Comparison of ENCODE assay signal across 9 cellular contexts in genomic region chr17:54466875-54467274, GRCh38.
"Had no signal": no experiment of that assay in that cellular context is flagged by ENCODE, and none has a peak within 500 bp of the region (broad histone marks: within the 10 kb centered on the region; RNA-seq: fewer than 3 reads in every experiment).

No MANE protein-coding gene starts in this region.

- H3K4me3 ChIP-seq: GM23248, HAP-1 had no signal

- H2AFZ ChIP-seq: GM23248 had no signal

- H3K27ac ChIP-seq: GM23248, HL-60, KMS-11 had no signal

- H3K4me3 Mint-ChIP-seq: HFFc6 had no signal

- DNase-seq: GM23248, GOT3, H7, HFFc6, KBM-7 had no signal

- H3K4me2 ChIP-seq: KMS-11 had no signal

- H3K4me1 ChIP-seq: HAP-1 had no signal

- H3K36me3 ChIP-seq: HAP-1 had no signal

- ATAC-seq: HCT116 had no signal

- H3K27ac Mint-ChIP-seq: HFFc6 had no signal

- H3K9ac ChIP-seq: GM23248, KMS-11 had no signal
